Comparison of ENCODE assay signal across 20 cellular contexts in the genomic region with DNA sequence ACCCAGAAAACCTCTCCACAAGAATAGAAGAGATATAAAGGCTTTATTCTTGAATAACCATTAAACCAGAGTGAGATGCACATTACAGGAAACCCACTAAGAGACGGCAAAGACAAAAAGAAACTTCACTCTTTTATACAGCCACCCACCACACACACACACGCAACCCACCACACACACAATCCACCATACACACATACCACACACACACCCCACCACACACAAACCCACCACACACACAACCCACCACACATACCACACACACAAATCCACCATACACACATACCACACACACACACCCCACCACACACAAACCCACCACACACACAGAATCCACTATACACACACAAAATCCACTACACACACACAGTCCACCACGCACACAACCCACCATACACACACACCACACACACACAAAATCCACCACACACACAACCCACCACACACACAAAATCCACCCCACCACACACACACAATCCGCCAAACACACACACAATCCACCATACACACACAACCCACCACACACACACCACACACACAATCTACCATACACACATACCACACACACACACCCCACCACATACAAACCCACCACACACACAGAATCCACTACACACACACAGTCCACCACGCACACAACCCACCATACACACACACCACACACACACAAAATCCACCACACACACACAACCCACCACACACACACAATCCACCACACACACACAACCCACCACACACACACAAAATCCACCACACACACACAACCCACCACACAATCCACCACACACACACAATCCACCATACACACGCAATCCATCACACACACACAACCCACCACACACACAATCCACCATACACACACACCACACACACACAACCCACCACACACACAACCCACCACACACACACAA. TPM values are rescaled to one million over a fixed set of nuclear protein-coding genes. Genes with fewer than 3 reads are reported as not detected.
DNase-seq lines count a peak whose midpoint lies in the region; ATAC-seq and TF ChIP-seq lines count a peak whose summit lies in the region.
"Had no signal": no experiment of that assay in that cellular context is flagged by ENCODE, and none has a peak within 500 bp of the region (broad histone marks: within the 10 kb centered on the region; RNA-seq: fewer than 3 reads in every experiment).

No MANE protein-coding gene starts in this region.

- no peak for TF ChIP-seq CTCF in breast epithelium (IDR thresholded peaks at IDR 0.05)

- no peaks in the 10 kb centered on the region for H3K36me3 Mint-ChIP-seq in activated T-cell treated with anti-CD3 and anti-CD28 coated beads, Interleukin-2, amount 50 U/mL, for 24 hours (ENCODE audit: low read depth)
- H3K36me3 Mint-ChIP-seq in dendritic cell treated with granulocyte-macrophage colony-stimulating factor and Interleukin-4, amounts not matched to agents 40 ng/mL and 50 ng/mL, for 4 days (ENCODE audit: low read depth), result no peaks in the 10 kb centered on the region
- peaks cover 9% of the 10 kb centered on the region for H3K36me3 Mint-ChIP-seq in stimulated activated effector memory CD8-positive, alpha-beta T cell treated with anti-CD3 and anti-CD28 coated beads, Interleukin-12 subunit alpha, Interleukin-12 subunit beta, amount 100 ng/mL, for 72 hours

- no peaks in the 10 kb centered on the region for H3K36me3 ChIP-seq in KOPT-K1 (ENCODE audit: insufficient read depth, low read length)
- H3K36me3 ChIP-seq in breast epithelium, result no peaks in the 10 kb centered on the region
- H3K36me3 ChIP-seq: spleen, thyroid gland had no signal

- DNase-seq in activated T-cell treated with anti-CD3 and anti-CD28 coated beads, Interleukin-2, amount 50 U/mL, for 24 hours, result no peak
- no peak for DNase-seq in activated T-cell treated with anti-CD3 and anti-CD28 coated beads for 4 hours
- DNase-seq in stimulated activated effector memory CD8-positive, alpha-beta T cell treated with anti-CD3 and anti-CD28 coated beads, Interleukin-12 subunit alpha, Interleukin-12 subunit beta, amount 100 ng/mL, for 72 hours (ENCODE audit: low spot score in 2 of 2), result no peak
- no peak for DNase-seq in HK-2 (ENCODE audit: unreplicated experiment)
- DNase-seq in breast epithelium (ENCODE audit: low spot score in 2 of 2), result no peak
- DNase-seq: ACHN; activated CD8-positive, alpha-beta memory T cell treated with anti-CD3 and anti-CD28 coated beads for 24 hours; activated effector memory CD4-positive, alpha-beta T cell treated with anti-CD3 and anti-CD28 coated beads, Interleukin-2, amount 50 U/mL, for 16 hours; H7; kidney glomerular epithelial cell; NCI-H1048; NCI-H2081; NCI-H524; psoas muscle; spleen; thyroid gland had no signal

- H3K9me3 ChIP-seq in KOPT-K1 (ENCODE audit: insufficient read depth, low read length, poor library complexity, severe bottlenecking), result no peaks in the 10 kb centered on the region
- H3K9me3 ChIP-seq in breast epithelium, result no peaks in the 10 kb centered on the region
- H3K9me3 ChIP-seq: psoas muscle, spleen, thyroid gland had no signal

- peak overlapping the region; percentile 25 for H3K27ac ChIP-seq in KOPT-K1 (ENCODE audit: low read depth, low read length, poor library complexity, severe bottlenecking)
- H3K27ac ChIP-seq in breast epithelium, result no peak overlapping the region
- H3K27ac ChIP-seq: psoas muscle, thyroid gland had no signal

- no peaks in the 10 kb centered on the region for H3K27me3 Mint-ChIP-seq in activated T-cell treated with anti-CD3 and anti-CD28 coated beads, Interleukin-2, amount 50 U/mL, for 24 hours
- H3K27me3 Mint-ChIP-seq in dendritic cell treated with granulocyte-macrophage colony-stimulating factor and Interleukin-4, amounts not matched to agents 40 ng/mL and 50 ng/mL, for 4 days, result peaks cover 8% of the 10 kb centered on the region

- H3K4me1 ChIP-seq in breast epithelium, result no peaks in the 10 kb centered on the region

- intact Hi-C loops in dendritic cell treated with granulocyte-macrophage colony-stimulating factor and Interleukin-4, amounts not matched to agents 40 ng/mL and 50 ng/mL, for 4 days (cut with micrococcal nuclease), result no loop called here
- intact Hi-C loops in breast epithelium (cut with DNase I; ENCODE audit: low total_unique reads), result no loop called here

- no peaks in the 10 kb centered on the region for H3K27me3 ChIP-seq in breast epithelium
- H3K27me3 ChIP-seq: spleen, thyroid gland had no signal

- H3K9me3 Mint-ChIP-seq in activated T-cell treated with anti-CD3 and anti-CD28 coated beads, Interleukin-2, amount 50 U/mL, for 24 hours, result no peaks in the 10 kb centered on the region
- H3K9me3 Mint-ChIP-seq in dendritic cell treated with granulocyte-macrophage colony-stimulating factor and Interleukin-4, amounts not matched to agents 40 ng/mL and 50 ng/mL, for 4 days, result no peaks in the 10 kb centered on the region
- no peaks in the 10 kb centered on the region for H3K9me3 Mint-ChIP-seq in stimulated activated effector memory CD8-positive, alpha-beta T cell treated with anti-CD3 and anti-CD28 coated beads, Interleukin-12 subunit alpha, Interleukin-12 subunit beta, amount 100 ng/mL, for 72 hours

- ATAC-seq in stimulated activated effector memory CD8-positive, alpha-beta T cell treated with anti-CD3 and anti-CD28 coated beads, Interleukin-12 subunit alpha, Interleukin-12 subunit beta, amount 100 ng/mL, for 72 hours, result no peak
- no peak for ATAC-seq in GM21367 (IDR thresholded peaks at IDR 0.05; ENCODE audit: unreplicated experiment)
- ATAC-seq: psoas muscle, Right ventricle myocardium inferior had no signal

- H3K4me3 Mint-ChIP-seq in activated T-cell treated with anti-CD3 and anti-CD28 coated beads, Interleukin-2, amount 50 U/mL, for 24 hours, result no peak overlapping the region
- H3K4me3 Mint-ChIP-seq in dendritic cell treated with granulocyte-macrophage colony-stimulating factor and Interleukin-4, amounts not matched to agents 40 ng/mL and 50 ng/mL, for 4 days, result no peak overlapping the region
- no peak overlapping the region for H3K4me3 Mint-ChIP-seq in stimulated activated effector memory CD8-positive, alpha-beta T cell treated with anti-CD3 and anti-CD28 coated beads, Interleukin-12 subunit alpha, Interleukin-12 subunit beta, amount 100 ng/mL, for 72 hours

- TF ChIP-seq POLR2A in breast epithelium (IDR thresholded peaks at IDR 0.05), result no peak

- no peak overlapping the region for H3K4me3 ChIP-seq in breast epithelium
- H3K4me3 ChIP-seq: psoas muscle, spleen, thyroid gland had no signal

- peaks cover 47% of the 10 kb centered on the region for H3K4me1 Mint-ChIP-seq in activated T-cell treated with anti-CD3 and anti-CD28 coated beads, Interleukin-2, amount 50 U/mL, for 24 hours (ENCODE audit: low read depth)
- peaks cover 45% of the 10 kb centered on the region for H3K4me1 Mint-ChIP-seq in dendritic cell treated with granulocyte-macrophage colony-stimulating factor and Interleukin-4, amounts not matched to agents 40 ng/mL and 50 ng/mL, for 4 days (ENCODE audit: low read depth)
- H3K4me1 Mint-ChIP-seq in stimulated activated effector memory CD8-positive, alpha-beta T cell treated with anti-CD3 and anti-CD28 coated beads, Interleukin-12 subunit alpha, Interleukin-12 subunit beta, amount 100 ng/mL, for 72 hours, result peaks cover 34% of the 10 kb centered on the region

- peak overlapping the region; percentile 30 for H3K27ac Mint-ChIP-seq in activated T-cell treated with anti-CD3 and anti-CD28 coated beads, Interleukin-2, amount 50 U/mL, for 24 hours
- peak overlapping the region; percentile 64 for H3K27ac Mint-ChIP-seq in dendritic cell treated with granulocyte-macrophage colony-stimulating factor and Interleukin-4, amounts not matched to agents 40 ng/mL and 50 ng/mL, for 4 days
- H3K27ac Mint-ChIP-seq in stimulated activated effector memory CD8-positive, alpha-beta T cell treated with anti-CD3 and anti-CD28 coated beads, Interleukin-12 subunit alpha, Interleukin-12 subunit beta, amount 100 ng/mL, for 72 hours, result peak overlapping the region; percentile 90

RNA-seq across cellular contexts. Expression of a gene that starts 9.4 kb away (rescaled TPM):
- 10 to 100 TPM; 43.7 to 70.8 (median 68.2) TPM for total RNA-seq in breast epithelium

RNA-seq across cellular contexts. Expression of a gene that starts 17.8 kb away (rescaled TPM):
- 100 to 1,000 TPM; 156 to 297 (median 267) TPM for total RNA-seq in breast epithelium

RNA-seq across cellular contexts. Expression of a gene that starts 19.9 kb away (rescaled TPM):
- 1 to 10 TPM; 1.9 to 5.7 (median 4.6) TPM for total RNA-seq in breast epithelium

RNA-seq across cellular contexts. Expression of a gene that starts 35.9 kb away (rescaled TPM):
- 10 to 100 TPM in 2 of 3 donors, 1 to 10 TPM in 1; 5.0 to 54.0 (median 30.2) TPM for total RNA-seq in breast epithelium

RNA-seq across cellular contexts. Expression of a gene that starts 36.1 kb away (rescaled TPM):
- total RNA-seq in breast epithelium, result 10 to 100 TPM in 2 of 3 donors, 1 to 10 TPM in 1; 8.0 to 23.4 (median 15.4) TPM

Comparison
In these comparisons a context has a peak if more than half of its experiments do, and no peak if none do; other contexts are left out.
1. H3K27ac Mint-ChIP-seq: peak in every context shown above with its lines; median percentile 90 in stimulated activated effector memory CD8-positive, alpha-beta T cell treated with anti-CD3 and anti-CD28 coated beads, Interleukin-12 subunit alpha, Interleukin-12 subunit beta, amount 100 ng/mL, for 72 hours; 64 in dendritic cell treated with granulocyte-macrophage colony-stimulating factor and Interleukin-4, amounts not matched to agents 40 ng/mL and 50 ng/mL, for 4 days; 30 in activated T-cell treated with anti-CD3 and anti-CD28 coated beads, Interleukin-2, amount 50 U/mL, for 24 hours.